15 cellular contexts compared by ENCODE assay signal in genomic region chr5:21058290-21058689, GRCh38.
DNase-seq lines count a peak whose midpoint lies in the region; ATAC-seq lines count a peak whose summit lies in the region.
"Had no signal": no experiment of that assay in that cellular context is flagged by ENCODE, and none has a peak within 500 bp of the region (broad histone marks: within the 10 kb centered on the region; RNA-seq: fewer than 3 reads in every experiment).

No MANE protein-coding gene starts in this region.

- H3K27me3 Mint-ChIP-seq in activated CD8-positive, alpha-beta T cell treated with anti-CD3 and anti-CD28 coated beads, Interleukin-2, amount 10 ng/mL, durations not matched to agents 7 days and 5 days (ENCODE audit: low read depth): no peaks in the 10 kb centered on the region

- no peak overlapping the region for H3K27ac ChIP-seq in GM23248
- H3K27ac ChIP-seq: epithelial cell of prostate, pancreas had no signal

- CTCF ChIA-PET in activated CD8-positive, alpha-beta T cell treated with anti-CD3 and anti-CD28 coated beads, Interleukin-2, amount 10 ng/mL, durations not matched to agents 7 days and 5 days (lab: Charles Lee): no interaction called here

- peaks cover 20% of the 10 kb centered on the region for H3K9me3 Mint-ChIP-seq in activated CD8-positive, alpha-beta T cell treated with anti-CD3 and anti-CD28 coated beads, Interleukin-2, amount 10 ng/mL, durations not matched to agents 7 days and 5 days (ENCODE audit: insufficient read depth)

- H3K36me3 ChIP-seq in GM23248 (ENCODE audit: low read depth): no peaks in the 10 kb centered on the region
- H3K36me3 ChIP-seq: pancreas had no signal

- no peaks in the 10 kb centered on the region for H3K9me2 ChIP-seq in GM23248 (ENCODE audit: insufficient read depth)

- POLR2A ChIA-PET in activated CD8-positive, alpha-beta T cell treated with anti-CD3 and anti-CD28 coated beads, Interleukin-2, amount 10 ng/mL, durations not matched to agents 7 days and 5 days (lab: Charles Lee): no interaction called here

- no peak overlapping the region for H3K4me3 Mint-ChIP-seq in activated CD8-positive, alpha-beta T cell treated with anti-CD3 and anti-CD28 coated beads, Interleukin-2, amount 10 ng/mL, durations not matched to agents 7 days and 5 days

- H3K27me3 ChIP-seq in GM23248 (replicated peaks; ENCODE audit: insufficient read depth): no peaks in the 10 kb centered on the region
- H3K27me3 ChIP-seq: pancreas had no signal

- WGBS in GM23248 (ENCODE audit: low coverage in 1 of 2, low lambda C conversion rate in 2 of 2, missing lambda C conversion rate in 2 of 2), 2 experiments: 40 to 51% methylated on average over 5 of the region's 5 CpGs

- H3K27ac Mint-ChIP-seq in activated CD8-positive, alpha-beta T cell treated with anti-CD3 and anti-CD28 coated beads, Interleukin-2, amount 10 ng/mL, durations not matched to agents 7 days and 5 days: no peak overlapping the region
- H3K27ac Mint-ChIP-seq: activated T-helper 2 cell treated with anti-CD3 and anti-CD28 coated beads, Interferon-gamma antibody, Interleukin-2, Interleukin-4, amounts not matched to agents 10 μg/mL and 5 μg/mL and 100 μg/mL, durations not matched to agents 14 hours and 24 hours and 36 hours had no signal

- no peak overlapping the region for H2AFZ ChIP-seq in GM23248

- no peak overlapping the region for H3K9ac ChIP-seq in GM23248

- H3K36me3 Mint-ChIP-seq in activated CD8-positive, alpha-beta T cell treated with anti-CD3 and anti-CD28 coated beads, Interleukin-2, amount 10 ng/mL, durations not matched to agents 7 days and 5 days (ENCODE audit: low read depth): no peaks in the 10 kb centered on the region

- H4K20me1 ChIP-seq in GM23248 (ENCODE audit: insufficient read depth): no peaks in the 10 kb centered on the region

- no peaks in the 10 kb centered on the region for H3K4me1 ChIP-seq in GM23248 (ENCODE audit: insufficient read depth)
- H3K4me1 ChIP-seq: pancreas had no signal

- no peak overlapping the region for H3K4me3 ChIP-seq in GM23248
- H3K4me3 ChIP-seq: pancreas had no signal

- ATAC-seq in GM18498 (IDR thresholded peaks at IDR 0.05; ENCODE audit: unreplicated experiment): peak; percentile 99
- peak; percentile 88 for ATAC-seq in GM19463 (IDR thresholded peaks at IDR 0.05; ENCODE audit: unreplicated experiment)
- peak; percentile 99 for ATAC-seq in HG02852 (IDR thresholded peaks at IDR 0.05; ENCODE audit: unreplicated experiment)
- peak; percentile 98 for ATAC-seq in HG03460 (IDR thresholded peaks at IDR 0.05; ENCODE audit: unreplicated experiment)
- ATAC-seq in activated CD8-positive, alpha-beta T cell treated with anti-CD3 and anti-CD28 coated beads, Interleukin-2, amount 10 ng/mL, durations not matched to agents 7 days and 5 days: no peak
- ATAC-seq: pancreas; stimulated activated naive CD8-positive, alpha-beta T cell treated with anti-CD3 and anti-CD28 coated beads, Interleukin-15, Interleukin-2, amounts not matched to agents 100 U/mL and 50 U/mL, for 24 hours had no signal

- in situ Hi-C loops in GM23248 (cut with MboI): no loop called here

- no peaks in the 10 kb centered on the region for H3K9me3 ChIP-seq in GM23248 (ENCODE audit: low read depth)
- H3K9me3 ChIP-seq: pancreas had no signal

- H3K4me1 Mint-ChIP-seq in activated CD8-positive, alpha-beta T cell treated with anti-CD3 and anti-CD28 coated beads, Interleukin-2, amount 10 ng/mL, durations not matched to agents 7 days and 5 days (ENCODE audit: low read depth): no peaks in the 10 kb centered on the region

- no peak overlapping the region for H3K4me2 ChIP-seq in GM23248 (ENCODE audit: unreplicated experiment)

- DNase-seq in NCI-H1436 (lab: John Stamatoyannopoulos, UW) (no peak), DMS53 treated with DMSO at 0.1 percent for 48 hours (lab: John Stamatoyannopoulos, UW; ENCODE audit: unreplicated experiment) (no peak), GM23248 (no peak)
- no peak for DNase-seq in activated CD8-positive, alpha-beta T cell treated with anti-CD3 and anti-CD28 coated beads, Interleukin-2, amount 10 ng/mL, durations not matched to agents 7 days and 5 days
- DNase-seq: DMS 273 treated with DMSO at 0.1 percent for 48 hours; NCI-H1048; NCI-H774; pancreas; stimulated activated naive CD8-positive, alpha-beta T cell treated with anti-CD3 and anti-CD28 coated beads, Interleukin-15, Interleukin-2, amounts not matched to agents 100 U/mL and 50 U/mL, for 24 hours had no signal

- H3K79me2 ChIP-seq in GM23248 (ENCODE audit: insufficient read depth): no peaks in the 10 kb centered on the region

- no peaks in the 10 kb centered on the region for H3F3A ChIP-seq in GM23248 (ENCODE audit: insufficient read depth)
